12 cellular contexts compared by ENCODE assay signal in genomic region chr4:137705171-137705783, GRCh38.
A peak's percentile ranks its signal among the peaks of the same experiment; 100 is the strongest.
DNase-seq lines count a peak whose midpoint lies in the region; ATAC-seq and TF ChIP-seq lines count a peak whose summit lies in the region.
"Had no signal": no experiment of that assay in that cellular context is flagged by ENCODE, and none has a peak within 500 bp of the region (broad histone marks: within the 10 kb centered on the region; RNA-seq: fewer than 3 reads in every experiment).

No MANE protein-coding gene starts in this region.

- H3K9me3 ChIP-seq in MG63 (no peaks in the 10 kb centered on the region), left lung (no peaks in the 10 kb centered on the region), tibial nerve (peaks cover 0 to 5% (median 0%) of the 10 kb centered on the region in 4 donors)

- TF ChIP-seq CTCF in left lung (IDR thresholded peaks at IDR 0.05) (no peak), tibial nerve (IDR thresholded peaks at IDR 0.05) (no peak), natural killer cell (IDR thresholded peaks at IDR 0.05) (no peak), GM20000 (IDR thresholded peaks at IDR 0.05; ENCODE audit: extremely low read depth, missing control alignments) (no peak)

- H3K27me3 ChIP-seq in MG63 (no peaks in the 10 kb centered on the region), left lung (no peaks in the 10 kb centered on the region), tibial nerve (no peaks in the 10 kb centered on the region)

- H3K27ac Mint-ChIP-seq in natural killer cell: no peak overlapping the region
- H3K27ac Mint-ChIP-seq: activated naive CD8-positive, alpha-beta T cell treated with anti-CD3 and anti-CD28 coated beads, Interleukin-2, amount 50 U/mL, for 24 hours had no signal

- no peak for TF ChIP-seq POLR2A in tibial nerve (IDR thresholded peaks at IDR 0.05)

- DNase-seq in MG63 (peak; percentile 1), brain pericyte (ENCODE audit: low read depth, low spot score) (peak; percentile 40), left lung (no peak), tibial nerve (ENCODE audit: low spot score in 2 of 2) (peak in 1 of 2 donors; percentile 61), natural killer cell (no peak), GM20000 (ENCODE audit: low spot score) (no peak)
- DNase-seq in stimulated activated CD4-positive, alpha-beta T cell treated with anti-CD3 and anti-CD28 coated beads, Interleukin-1b, Interleukin-23, amount 100 ng/mL, for 48 hours: no peak
- DNase-seq: activated naive CD8-positive, alpha-beta T cell treated with anti-CD3 and anti-CD28 coated beads, Interleukin-2, amount 50 U/mL, for 24 hours; islet precursor cell; NCI-H2029 treated with DMSO at 0.1 percent for 48 hours; T1000 had no signal

- H3K36me3 ChIP-seq in MG63 (no peaks in the 10 kb centered on the region), left lung (no peaks in the 10 kb centered on the region), tibial nerve (no peaks in the 10 kb centered on the region)

- ATAC-seq in left lung: peak; percentile 69
- no peak for ATAC-seq in natural killer cell
- ATAC-seq in HG03045 (IDR thresholded peaks at IDR 0.05; ENCODE audit: unreplicated experiment): no peak
- ATAC-seq: activated naive CD8-positive, alpha-beta T cell treated with anti-CD3 and anti-CD28 coated beads, Interleukin-2, amount 50 U/mL, for 24 hours had no signal

- H3K9me3 Mint-ChIP-seq in natural killer cell: peaks cover 16 to 18% of the 10 kb centered on the region in 2 donors

- no peaks in the 10 kb centered on the region for H3K4me1 Mint-ChIP-seq in natural killer cell
- H3K4me1 Mint-ChIP-seq: activated naive CD8-positive, alpha-beta T cell treated with anti-CD3 and anti-CD28 coated beads, Interleukin-2, amount 50 U/mL, for 24 hours had no signal

- no peak overlapping the region for H3K4me3 ChIP-seq in MG63
- H3K4me3 ChIP-seq in left lung: no peak overlapping the region
- no peak overlapping the region for H3K4me3 ChIP-seq in tibial nerve

- peak overlapping the region in 1 of 2 donors; percentile 48 for H3K27ac ChIP-seq in left lung
- H3K27ac ChIP-seq in tibial nerve: peak overlapping the region in 3 of 4 donors; percentile 10 to 65 (median 63)

- no peaks in the 10 kb centered on the region for H3K27me3 Mint-ChIP-seq in natural killer cell (ENCODE audit: low read depth in 2 of 2)
- H3K27me3 Mint-ChIP-seq: activated naive CD8-positive, alpha-beta T cell treated with anti-CD3 and anti-CD28 coated beads, Interleukin-2, amount 50 U/mL, for 24 hours had no signal

- H3K4me3 Mint-ChIP-seq in natural killer cell: no peak overlapping the region
- H3K4me3 Mint-ChIP-seq: activated naive CD8-positive, alpha-beta T cell treated with anti-CD3 and anti-CD28 coated beads, Interleukin-2, amount 50 U/mL, for 24 hours had no signal

- no peaks in the 10 kb centered on the region for H3K36me3 Mint-ChIP-seq in natural killer cell

- WGBS in tibial nerve, 2 donors: 13 to 18% methylated on average over 3 of the region's 3 CpGs

- intact Hi-C loops in left lung (cut with DNase I): no loop called here
- intact Hi-C loops in natural killer cell (cut with micrococcal nuclease): no loop called here

- H3K4me1 ChIP-seq in left lung: peaks cover 0 to 8% of the 10 kb centered on the region in 2 donors
- H3K4me1 ChIP-seq in tibial nerve: peaks cover 0 to 22% (median 3%) of the 10 kb centered on the region in 4 donors

- peak in 1 of 2 donors; percentile 82 for TF ChIP-seq EP300 in tibial nerve (IDR thresholded peaks at IDR 0.05)

Comparison
In these comparisons a context has a peak if more than half of its experiments do, and no peak if none do; other contexts are left out.
1. DNase-seq: peak in MG63 (single experiment) and brain pericyte (single experiment); none in left lung (0 of 2), natural killer cell (single experiment), GM20000 (single experiment) and stimulated activated CD4-positive, alpha-beta T cell treated with anti-CD3 and anti-CD28 coated beads, Interleukin-1b, Interleukin-23, amount 100 ng/mL, for 48 hours (single experiment).